In genomic region chrX:39574178-39574577, GRCh38 we compare ENCODE assay signal across 18 cellular contexts.
"Had no signal": no experiment of that assay in that cellular context is flagged by ENCODE, and none has a peak within 500 bp of the region (broad histone marks: within the 10 kb centered on the region; RNA-seq: fewer than 3 reads in every experiment).

No MANE protein-coding gene starts in this region.

- H3K9me3 Mint-ChIP-seq: activated B cell treated with CpG ODN at 0.5 μM for 24 hours; activated naive CD4-positive, alpha-beta T cell treated with anti-CD3 and anti-CD28 coated beads, Interleukin-2, amount 10 ng/mL, durations not matched to agents 7 days and 5 days had no signal

- H3K4me3 Mint-ChIP-seq: activated B cell treated with CpG ODN at 0.5 μM for 24 hours; activated CD4-positive, alpha-beta T cell treated with anti-CD3 and anti-CD28 coated beads for 36 hours; activated naive CD4-positive, alpha-beta T cell treated with anti-CD3 and anti-CD28 coated beads, Interleukin-2, amount 10 ng/mL, durations not matched to agents 7 days and 5 days; nephron progenitor cell had no signal

- H3K36me3 Mint-ChIP-seq: activated naive CD4-positive, alpha-beta T cell treated with anti-CD3 and anti-CD28 coated beads, Interleukin-2, amount 10 ng/mL, durations not matched to agents 7 days and 5 days had no signal

- H3K27me3 ChIP-seq: right atrium auricular region, upper lobe of left lung had no signal

- H3K36me3 ChIP-seq: esophagus muscularis mucosa, pancreas, right atrium auricular region, upper lobe of left lung had no signal

- DNase-seq: activated B cell treated with CpG ODN at 0.5 μM for 24 hours; activated CD4-positive, alpha-beta T cell treated with anti-CD3 and anti-CD28 coated beads for 36 hours; activated CD4-positive, alpha-beta T cell treated with anti-CD3 and anti-CD28 coated beads, Interleukin-2, amount 50 U/mL, for 4 hours; activated effector memory CD4-positive, alpha-beta T cell treated with anti-CD3 and anti-CD28 coated beads, Interleukin-2, amount 50 U/mL, for 16 hours; activated naive CD4-positive, alpha-beta T cell treated with anti-CD3 and anti-CD28 coated beads, Interleukin-2, amount 10 ng/mL, durations not matched to agents 7 days and 5 days; amygdala; cerebellar nuclear complex; hippocampal formation; nephron progenitor cell; pancreas; psoas muscle; stimulated activated CD4-positive, alpha-beta T cell treated with anti-CD3 and anti-CD28 coated beads, Interleukin-12 subunit alpha, Interleukin-12 subunit beta, amount 100 ng/mL, for 4 hours; stimulated activated CD4-positive, alpha-beta T cell treated with anti-CD3 and anti-CD28 coated beads, Interleukin-4, amount 100 ng/mL, for 4 hours; stimulated activated naive CD8-positive, alpha-beta T cell treated with anti-CD3 and anti-CD28 coated beads, Interleukin-15, Interleukin-2, amounts not matched to agents 100 U/mL and 50 U/mL, for 24 hours; upper lobe of left lung had no signal

- H3K9me3 ChIP-seq: esophagus muscularis mucosa, pancreas, psoas muscle, right atrium auricular region, upper lobe of left lung had no signal

- H3K4me1 ChIP-seq: pancreas, psoas muscle, right atrium auricular region had no signal

- H3K4me3 ChIP-seq: coronary artery, esophagus muscularis mucosa, pancreas, psoas muscle, right atrium auricular region, upper lobe of left lung had no signal

- H3K27me3 Mint-ChIP-seq: activated CD4-positive, alpha-beta T cell treated with anti-CD3 and anti-CD28 coated beads for 36 hours had no signal

- H3K27ac Mint-ChIP-seq: activated B cell treated with CpG ODN at 0.5 μM for 24 hours; activated CD4-positive, alpha-beta T cell treated with anti-CD3 and anti-CD28 coated beads for 36 hours; activated naive CD4-positive, alpha-beta T cell treated with anti-CD3 and anti-CD28 coated beads, Interleukin-2, amount 10 ng/mL, durations not matched to agents 7 days and 5 days; nephron progenitor cell had no signal

- H3K27ac ChIP-seq: coronary artery, esophagus muscularis mucosa, pancreas, psoas muscle, right atrium auricular region, upper lobe of left lung had no signal

- ATAC-seq: activated CD4-positive, alpha-beta T cell treated with anti-CD3 and anti-CD28 coated beads for 36 hours; pancreas; psoas muscle; stimulated activated naive CD8-positive, alpha-beta T cell treated with anti-CD3 and anti-CD28 coated beads, Interleukin-15, Interleukin-2, amounts not matched to agents 100 U/mL and 50 U/mL, for 24 hours had no signal
